Comparison of ENCODE assay signal across 20 cellular contexts in genomic region chrX:105553118-105553517, GRCh38.
"Had no signal": no experiment of that assay in that cellular context is flagged by ENCODE, and none has a peak within 500 bp of the region (broad histone marks: within the 10 kb centered on the region; RNA-seq: fewer than 3 reads in every experiment).

No MANE protein-coding gene starts in this region.

- H3K36me3 ChIP-seq: adrenal gland, SJCRH30 had no signal

- H3K27ac ChIP-seq: adrenal gland, SJCRH30 had no signal

- H3K27me3 ChIP-seq: adrenal gland, SJCRH30 had no signal

- H3K4me1 ChIP-seq: adrenal gland, SJCRH30 had no signal

- ATAC-seq: activated CD4-positive, CD25-positive, alpha-beta regulatory T cell treated with anti-CD3 and anti-CD28 coated beads, Interleukin-2, amount 50 U/mL, for 24 hours; activated CD8-positive, alpha-beta T cell treated with anti-CD3 and anti-CD28 coated beads for 36 hours; activated T-cell treated with anti-CD3 and anti-CD28 coated beads, Interleukin-2, amount 50 U/mL, for 72 hours had no signal

- H3K4me3 ChIP-seq: adrenal gland, SJCRH30 had no signal

- DNase-seq: activated CD4-positive, alpha-beta T cell treated with anti-CD3 and anti-CD28 coated beads for 4 hours; activated CD8-positive, alpha-beta memory T cell treated with anti-CD3 and anti-CD28 coated beads, Interleukin-2, amount 50 U/mL, for 4 hours; activated CD8-positive, alpha-beta T cell treated with anti-CD3 and anti-CD28 coated beads for 36 hours; activated gamma-delta T cell treated with Interleukin-2 at 50 U/mL for 16 hours; activated naive CD4-positive, alpha-beta T cell treated with anti-CD3 and anti-CD28 coated beads, Interleukin-2, amount 50 U/mL, for 16 hours; activated naive CD8-positive, alpha-beta T cell treated with anti-CD3 and anti-CD28 coated beads, Interleukin-2, amount 10 ng/mL, durations not matched to agents 7 days and 5 days; activated T-cell treated with anti-CD3 and anti-CD28 coated beads, Interleukin-2, amount 50 U/mL, for 72 hours; adrenal gland; Kasumi-1; KBM-7; NCI-H1048; NCI-H146; NCI-H187 treated with DMSO at 0.1 percent for 48 hours; NCI-H2081 treated with DMSO at 0.1 percent for 48 hours; NCI-H345; NCI-H510A; NCI-H526 treated with DMSO at 0.1 percent for 48 hours; Right ventricle myocardium superior; SJCRH30 had no signal

- H3K9me3 ChIP-seq: adrenal gland, SJCRH30 had no signal
